ENCODE assay signal across 14 cellular contexts in the genomic region with DNA sequence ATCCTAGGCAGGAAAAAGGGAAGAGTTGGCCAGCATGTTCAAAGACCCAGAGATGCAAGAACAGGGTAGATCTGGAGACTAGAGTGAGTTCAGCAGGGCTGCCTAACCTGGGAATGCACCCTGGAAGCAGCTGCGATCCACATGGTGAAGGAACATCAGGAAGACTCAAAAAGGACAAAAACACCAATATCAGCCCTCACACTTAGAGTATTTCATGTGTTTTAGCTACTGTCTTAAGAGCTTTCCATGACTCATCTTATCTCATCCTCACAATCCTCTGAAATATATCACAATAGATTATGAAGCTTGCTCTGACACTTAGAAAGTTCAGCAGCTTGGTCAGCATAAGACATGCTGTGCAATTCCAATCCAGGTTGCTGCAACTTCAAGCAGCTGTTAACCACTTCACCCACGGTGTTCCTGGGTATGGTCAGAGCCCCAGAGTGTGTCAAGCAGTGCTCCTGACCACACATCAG.
DNase-seq lines count a peak whose midpoint lies in the region; ATAC-seq and TF ChIP-seq lines count a peak whose summit lies in the region.
"Had no signal": no experiment of that assay in that cellular context is flagged by ENCODE, and none has a peak within 500 bp of the region (broad histone marks: within the 10 kb centered on the region; RNA-seq: fewer than 3 reads in every experiment).

No MANE protein-coding gene starts in this region.

- H3K4me3 Mint-ChIP-seq in activated T-cell treated with anti-CD3 and anti-CD28 coated beads, Interleukin-2, amount 50 U/mL, for 24 hours = no peak overlapping the region

- no peaks in the 10 kb centered on the region for H3K36me3 Mint-ChIP-seq in activated T-cell treated with anti-CD3 and anti-CD28 coated beads, Interleukin-2, amount 50 U/mL, for 24 hours (ENCODE audit: low read depth)
- H3K36me3 Mint-ChIP-seq: activated naive CD4-positive, alpha-beta T cell treated with anti-CD3 and anti-CD28 coated beads, Interleukin-2, amount 50 U/mL, for 72 hours had no signal

- H3K9me3 ChIP-seq in mesodermal cell (ENCODE audit: control insufficient read depth, low read length) = no peaks in the 10 kb centered on the region

- no peaks in the 10 kb centered on the region for H3K36me3 ChIP-seq in mesodermal cell (ENCODE audit: control insufficient read depth, insufficient read depth, low read length)
- H3K36me3 ChIP-seq: BLaER1 treated with 17β-estradiol and CSF1 and Interleukin-3, amounts not matched to agents 10 nM and 100 nM had no signal

- TF ChIP-seq CTCF in AG09309 (IDR thresholded peaks at IDR 0.05; ENCODE audit: control insufficient read depth, insufficient read depth, low read depth, low read length, missing control alignments) (no peak), NB4 (IDR thresholded peaks at IDR 0.05; ENCODE audit: low read depth, low read length) (no peak)

- peak overlapping the region; percentile 33 for H3K27ac ChIP-seq in mesodermal cell (ENCODE audit: low read depth, low read length, severe bottlenecking)
- H3K27ac ChIP-seq: BLaER1 treated with 17β-estradiol and CSF1 and Interleukin-3, amounts not matched to agents 10 nM and 100 nM; HL-60 had no signal

- no peak for TF ChIP-seq POLR2A in NB4 (IDR thresholded peaks at IDR 0.05; ENCODE audit: extremely low read depth, insufficient read length)

- no peak overlapping the region for H3K27ac Mint-ChIP-seq in activated T-cell treated with anti-CD3 and anti-CD28 coated beads, Interleukin-2, amount 50 U/mL, for 24 hours
- H3K27ac Mint-ChIP-seq: activated naive CD4-positive, alpha-beta T cell treated with anti-CD3 and anti-CD28 coated beads, Interleukin-2, amount 50 U/mL, for 72 hours had no signal

- no peaks in the 10 kb centered on the region for H3K9me3 Mint-ChIP-seq in activated T-cell treated with anti-CD3 and anti-CD28 coated beads, Interleukin-2, amount 50 U/mL, for 24 hours
- H3K9me3 Mint-ChIP-seq: activated naive CD4-positive, alpha-beta T cell treated with anti-CD3 and anti-CD28 coated beads, Interleukin-2, amount 50 U/mL, for 72 hours had no signal

- ATAC-seq in GM18867 (IDR thresholded peaks at IDR 0.05; ENCODE audit: unreplicated experiment) (no peak), HG03097 (IDR thresholded peaks at IDR 0.05; ENCODE audit: low FRiP score, unreplicated experiment) (no peak)
- ATAC-seq: activated naive CD4-positive, alpha-beta T cell treated with anti-CD3 and anti-CD28 coated beads, Interleukin-2, amount 50 U/mL, for 72 hours had no signal

- 75 to 90% methylated on average over 1 to 2 of the region's 2 CpGs for WGBS in mesodermal cell (ENCODE audit: insufficient coverage in 2 of 2), 2 experiments

- peaks cover 3% of the 10 kb centered on the region for H3K27me3 Mint-ChIP-seq in activated T-cell treated with anti-CD3 and anti-CD28 coated beads, Interleukin-2, amount 50 U/mL, for 24 hours

- DNase-seq in AG09309 (ENCODE audit: low read depth) (peak; percentile 44), NB4 (ENCODE audit: low read depth) (peak; percentile 6), dedifferentiated amniotic fluid mesenchymal stem cell (ENCODE audit: extremely low spot score) (peak; percentile 35)
- DNase-seq in effector CD4-positive, alpha-beta T cell = no peak
- no peak for DNase-seq in activated T-cell treated with anti-CD3 and anti-CD28 coated beads, Interleukin-2, amount 50 U/mL, for 24 hours
- DNase-seq: activated CD4-positive, CD25-positive, alpha-beta regulatory T cell treated with anti-CD3 and anti-CD28 coated beads, Interleukin-2, amount 50 U/mL, for 72 hours; left cardiac atrium; NCI-H2081 had no signal

- H3K4me1 ChIP-seq in mesodermal cell (ENCODE audit: control insufficient read depth, insufficient read depth, low read length, poor library complexity, severe bottlenecking) = no peaks in the 10 kb centered on the region

- no peaks in the 10 kb centered on the region for H3K4me1 Mint-ChIP-seq in activated T-cell treated with anti-CD3 and anti-CD28 coated beads, Interleukin-2, amount 50 U/mL, for 24 hours (ENCODE audit: low read depth)

- H3K4me3 ChIP-seq in AG09309 (ENCODE audit: control insufficient read depth, low read depth, low read length) (no peak overlapping the region), NB4 (ENCODE audit: low read depth, low read length) (no peak overlapping the region), mesodermal cell (ENCODE audit: extremely low read depth, insufficient read depth, low read length, poor library complexity, severe bottlenecking) (no peak overlapping the region)
- H3K4me3 ChIP-seq: BLaER1 treated with 17β-estradiol and CSF1 and Interleukin-3, amounts not matched to agents 10 nM and 100 nM had no signal

Comparison
In these comparisons a context has a peak if more than half of its experiments do, and no peak if none do; other contexts are left out.
1. DNase-seq: peak in AG09309 (single experiment), NB4 (single experiment) and dedifferentiated amniotic fluid mesenchymal stem cell (single experiment); none in effector CD4-positive, alpha-beta T cell (single experiment) and activated T-cell treated with anti-CD3 and anti-CD28 coated beads, Interleukin-2, amount 50 U/mL, for 24 hours (single experiment).